In genomic region chr11:3022300-3022967, GRCh38 we compare ENCODE assay signal across 8 cellular contexts. TPM values are rescaled to one million over a fixed set of nuclear protein-coding genes. Genes with fewer than 3 reads are reported as not detected.
A peak's percentile ranks its signal among the peaks of the same experiment; 100 is the strongest.
DNase-seq lines count a peak whose midpoint lies in the region; ATAC-seq and TF ChIP-seq lines count a peak whose summit lies in the region.

No MANE protein-coding gene starts in this region.

- peaks cover 60% of the 10 kb centered on the region for H3K4me1 Mint-ChIP-seq in activated CD8-positive, alpha-beta memory T cell treated with anti-CD3 and anti-CD28 coated beads, Interleukin-2, amount 10 ng/mL, durations not matched to agents 7 days and 5 days
- peaks cover 5% of the 10 kb centered on the region for H3K4me1 Mint-ChIP-seq in neural crest cell

- H3K27me3 Mint-ChIP-seq in activated CD8-positive, alpha-beta memory T cell treated with anti-CD3 and anti-CD28 coated beads, Interleukin-2, amount 10 ng/mL, durations not matched to agents 7 days and 5 days = no peaks in the 10 kb centered on the region
- H3K27me3 Mint-ChIP-seq in neural crest cell (ENCODE audit: low read depth) = no peaks in the 10 kb centered on the region

- in situ Hi-C loops in astrocyte of the spinal cord (cut with HindIII; ENCODE audit: low sequenced_read_pairs) = no loop called here

- no peak for TF ChIP-seq CTCF in astrocyte of the spinal cord (IDR thresholded peaks at IDR 0.05; ENCODE audit: low read depth, low read length)
- TF ChIP-seq CTCF in neural crest cell (conservative IDR thresholded peaks at IDR 0.05) = no peak

- peak overlapping the region; percentile 20 for H3K4me3 Mint-ChIP-seq in activated CD8-positive, alpha-beta memory T cell treated with anti-CD3 and anti-CD28 coated beads, Interleukin-2, amount 10 ng/mL, durations not matched to agents 7 days and 5 days
- no peak overlapping the region for H3K4me3 Mint-ChIP-seq in neural crest cell

- peak overlapping the region; percentile 83 for H3K27ac Mint-ChIP-seq in activated CD8-positive, alpha-beta memory T cell treated with anti-CD3 and anti-CD28 coated beads, Interleukin-2, amount 10 ng/mL, durations not matched to agents 7 days and 5 days
- peak overlapping the region; percentile 6 for H3K27ac Mint-ChIP-seq in neural crest cell (ENCODE audit: unreplicated experiment)

- peaks cover 48% of the 10 kb centered on the region for H3K36me3 Mint-ChIP-seq in activated CD8-positive, alpha-beta memory T cell treated with anti-CD3 and anti-CD28 coated beads, Interleukin-2, amount 10 ng/mL, durations not matched to agents 7 days and 5 days
- H3K36me3 Mint-ChIP-seq in neural crest cell (ENCODE audit: low read depth) = peaks cover 3% of the 10 kb centered on the region

- no peak for DNase-seq in activated CD8-positive, alpha-beta memory T cell treated with anti-CD3 and anti-CD28 coated beads, Interleukin-2, amount 10 ng/mL, durations not matched to agents 7 days and 5 days
- no peak for DNase-seq in activated CD8-positive, alpha-beta memory T cell treated with anti-CD3 and anti-CD28 coated beads, Interleukin-2, amount 50 U/mL, for 4 hours
- DNase-seq in HS-5 (ENCODE audit: low read depth) = peak; percentile 55
- DNase-seq in astrocyte of the spinal cord (ENCODE audit: low read depth, low spot score) = peak; percentile 91
- no peak for DNase-seq in neural crest cell (ENCODE audit: low read depth, low spot score)
- no peak for DNase-seq in epidermal melanocyte (ENCODE audit: insufficient read length, low spot score)
- no peak for DNase-seq in NCI-H82 treated with DMSO at 0.1 percent for 48 hours (lab: John Stamatoyannopoulos, UW; ENCODE audit: unreplicated experiment)
- DNase-seq in stimulated activated naive CD4-positive, alpha-beta T cell (lab: John Stamatoyannopoulos, UW) = no peak

- no peaks in the 10 kb centered on the region for H3K9me3 Mint-ChIP-seq in activated CD8-positive, alpha-beta memory T cell treated with anti-CD3 and anti-CD28 coated beads, Interleukin-2, amount 10 ng/mL, durations not matched to agents 7 days and 5 days (ENCODE audit: low read depth)
- no peaks in the 10 kb centered on the region for H3K9me3 Mint-ChIP-seq in neural crest cell

- no peak overlapping the region for H3K4me3 ChIP-seq in astrocyte of the spinal cord (ENCODE audit: low read depth, low read length)

- peak; percentile 66 for ATAC-seq in activated CD8-positive, alpha-beta memory T cell treated with anti-CD3 and anti-CD28 coated beads, Interleukin-2, amount 10 ng/mL, durations not matched to agents 7 days and 5 days

- CTCF ChIA-PET in activated CD8-positive, alpha-beta memory T cell treated with anti-CD3 and anti-CD28 coated beads, Interleukin-2, amount 10 ng/mL, durations not matched to agents 7 days and 5 days (lab: Charles Lee) = interaction anchor here (0.7 to 5.0 kb wide), 11 partner anchors 11 to 129 kb away, joined by 3 to 41 read pairs (median 5); no protein-coding TSS in a partner anchor

RNA-seq across cellular contexts. Expression of gene NAP1L4, which starts 30.3 kb away (rescaled TPM):
- 100 to 1,000 TPM; 347 to 389 TPM for total RNA-seq in activated CD8-positive, alpha-beta memory T cell treated with anti-CD3 and anti-CD28 coated beads, Interleukin-2, amount 10 ng/mL, durations not matched to agents 7 days and 5 days
- total RNA-seq in neural crest cell = 219 and 224 TPM in 2 replicates

RNA-seq across cellular contexts. Expression of gene CARS1, which starts 34.8 kb away (rescaled TPM):
- 100 to 1,000 TPM; 109 to 119 TPM for total RNA-seq in activated CD8-positive, alpha-beta memory T cell treated with anti-CD3 and anti-CD28 coated beads, Interleukin-2, amount 10 ng/mL, durations not matched to agents 7 days and 5 days
- total RNA-seq in neural crest cell = 59.2 and 61.8 TPM in 2 replicates

Comparison
In these comparisons a context has a peak if more than half of its experiments do, and no peak if none do; other contexts are left out.
1. DNase-seq: peak in HS-5 (single experiment) and astrocyte of the spinal cord (single experiment); none in activated CD8-positive, alpha-beta memory T cell treated with anti-CD3 and anti-CD28 coated beads, Interleukin-2, amount 10 ng/mL, durations not matched to agents 7 days and 5 days (single experiment), activated CD8-positive, alpha-beta memory T cell treated with anti-CD3 and anti-CD28 coated beads, Interleukin-2, amount 50 U/mL, for 4 hours (single experiment), neural crest cell (single experiment), epidermal melanocyte (single experiment), NCI-H82 treated with DMSO at 0.1 percent for 48 hours (single experiment) and stimulated activated naive CD4-positive, alpha-beta T cell (0 of 6).